ENCODE assay signal across 8 cellular contexts in genomic region chr3:138389841-138390581, GRCh38. TPM values are rescaled to one million over a fixed set of nuclear protein-coding genes. Genes with fewer than 3 reads are reported as not detected.
A peak's percentile ranks its signal among the peaks of the same experiment; 100 is the strongest.
DNase-seq lines count a peak whose midpoint lies in the region; ATAC-seq and TF ChIP-seq lines count a peak whose summit lies in the region.

No MANE protein-coding gene starts in this region.

- POLR2A ChIA-PET in activated CD4-positive, alpha-beta T cell treated with anti-CD3 and anti-CD28 coated beads, Interleukin-2, amount 10 ng/mL, durations not matched to agents 7 days and 5 days (lab: Charles Lee) = no interaction called here

- no peak for ATAC-seq in HG03045 (IDR thresholded peaks at IDR 0.05; ENCODE audit: unreplicated experiment)

- DNase-seq in AG10803 (ENCODE audit: low read depth) (peak; percentile 96), RKO (ENCODE audit: low spot score) (peak; percentile 19), fibroblast of gingiva (ENCODE audit: low read depth) (peak; percentile 62), non-pigmented ciliary epithelial cell (ENCODE audit: low read depth) (peak; percentile 96), NCI-H1436 (lab: John Stamatoyannopoulos, UW) (no peak), NCI-H2227 treated with DMSO at 0.1 percent for 48 hours (lab: John Stamatoyannopoulos, UW) (no peak)
- DNase-seq in activated CD4-positive, alpha-beta T cell treated with anti-CD3 and anti-CD28 coated beads, Interleukin-2, amount 10 ng/mL, durations not matched to agents 7 days and 5 days = no peak

- TF ChIP-seq CTCF in AG10803 (conservative IDR thresholded peaks at IDR 0.05; ENCODE audit: low read length) = no peak

- H3K4me1 Mint-ChIP-seq in activated CD4-positive, alpha-beta T cell treated with anti-CD3 and anti-CD28 coated beads, Interleukin-2, amount 10 ng/mL, durations not matched to agents 7 days and 5 days = peaks cover 6% of the 10 kb centered on the region

- CTCF ChIA-PET in activated CD4-positive, alpha-beta T cell treated with anti-CD3 and anti-CD28 coated beads, Interleukin-2, amount 10 ng/mL, durations not matched to agents 7 days and 5 days (lab: Charles Lee) = no interaction called here

- H3K36me3 Mint-ChIP-seq in activated CD4-positive, alpha-beta T cell treated with anti-CD3 and anti-CD28 coated beads, Interleukin-2, amount 10 ng/mL, durations not matched to agents 7 days and 5 days (ENCODE audit: low read depth) = no peaks in the 10 kb centered on the region

- H3K9me3 Mint-ChIP-seq in activated CD4-positive, alpha-beta T cell treated with anti-CD3 and anti-CD28 coated beads, Interleukin-2, amount 10 ng/mL, durations not matched to agents 7 days and 5 days = no peaks in the 10 kb centered on the region

- H3K4me3 Mint-ChIP-seq in activated CD4-positive, alpha-beta T cell treated with anti-CD3 and anti-CD28 coated beads, Interleukin-2, amount 10 ng/mL, durations not matched to agents 7 days and 5 days = no peak overlapping the region

- no peak overlapping the region for H3K27ac Mint-ChIP-seq in activated CD4-positive, alpha-beta T cell treated with anti-CD3 and anti-CD28 coated beads, Interleukin-2, amount 10 ng/mL, durations not matched to agents 7 days and 5 days

- peak overlapping the region; percentile 27 for H3K4me3 ChIP-seq in AG10803 (ENCODE audit: low read length)

- H3K27me3 Mint-ChIP-seq in activated CD4-positive, alpha-beta T cell treated with anti-CD3 and anti-CD28 coated beads, Interleukin-2, amount 10 ng/mL, durations not matched to agents 7 days and 5 days = no peaks in the 10 kb centered on the region

RNA-seq across cellular contexts. Expression of gene MRAS, which starts 41.6 kb away (rescaled TPM):
- not detected for total RNA-seq in activated CD4-positive, alpha-beta T cell treated with anti-CD3 and anti-CD28 coated beads, Interleukin-2, amount 10 ng/mL, durations not matched to agents 7 days and 5 days

RNA-seq across cellular contexts. Expression of gene ESYT3, which starts 44.4 kb away (rescaled TPM):
- total RNA-seq in activated CD4-positive, alpha-beta T cell treated with anti-CD3 and anti-CD28 coated beads, Interleukin-2, amount 10 ng/mL, durations not matched to agents 7 days and 5 days = under 1 TPM; 0.44 to 0.74 TPM

Comparison
In these comparisons a context has a peak if more than half of its experiments do, and no peak if none do; other contexts are left out.
1. DNase-seq: peak in AG10803 (single experiment), RKO (single experiment), fibroblast of gingiva (single experiment) and non-pigmented ciliary epithelial cell (single experiment); none in NCI-H1436 (single experiment), activated CD4-positive, alpha-beta T cell treated with anti-CD3 and anti-CD28 coated beads, Interleukin-2, amount 10 ng/mL, durations not matched to agents 7 days and 5 days (single experiment) and NCI-H2227 treated with DMSO at 0.1 percent for 48 hours (single experiment).